11 cellular contexts compared by ENCODE assay signal in genomic region chr2:183996825-183997823, GRCh38.
A peak's percentile ranks its signal among the peaks of the same experiment; 100 is the strongest.
DNase-seq lines count a peak whose midpoint lies in the region; ATAC-seq and TF ChIP-seq lines count a peak whose summit lies in the region.
"Had no signal": no experiment of that assay in that cellular context is flagged by ENCODE, and none has a peak within 500 bp of the region (broad histone marks: within the 10 kb centered on the region; RNA-seq: fewer than 3 reads in every experiment).

No MANE protein-coding gene starts in this region.

- DNase-seq in DMS 273 treated with DMSO at 0.1 percent for 48 hours (lab: John Stamatoyannopoulos, UW) (peak; percentile 56), NCI-H1092 (lab: John Stamatoyannopoulos, UW) (peak; percentile 77), NCI-H748 treated with DMSO at 0.1 percent for 48 hours (lab: John Stamatoyannopoulos, UW) (peak; percentile 94), colonic mucosa (peak; percentile 40), dermis blood vessel endothelial cell (no peak)
- DNase-seq in CD4-positive, alpha-beta memory T cell, result no peak
- DNase-seq: psoas muscle, WERI-Rb-1 had no signal

- no peak overlapping the region for H3K9ac ChIP-seq in colonic mucosa (ENCODE audit: low read depth in 2 of 2, low read length in 2 of 2)

- H3K4me3 Mint-ChIP-seq in stimulated activated memory B cell treated with anti-CD40 and anti-IgM and Interleukin-4, amounts not matched to agents 10 μg/mL and 1 μg/mL and 100 μg/mL, for 72 hours, result no peak overlapping the region
- no peak overlapping the region for H3K4me3 Mint-ChIP-seq in CD4-positive, alpha-beta memory T cell

- no peaks in the 10 kb centered on the region for H3K27me3 Mint-ChIP-seq in stimulated activated memory B cell treated with anti-CD40 and anti-IgM and Interleukin-4, amounts not matched to agents 10 μg/mL and 1 μg/mL and 100 μg/mL, for 72 hours
- no peaks in the 10 kb centered on the region for H3K27me3 Mint-ChIP-seq in CD4-positive, alpha-beta memory T cell

- H3K27me3 ChIP-seq in colonic mucosa, result no peaks in the 10 kb centered on the region
- H3K27me3 ChIP-seq in CD4-positive, alpha-beta memory T cell (ENCODE audit: insufficient read depth, low read length), result no peaks in the 10 kb centered on the region

- no peak overlapping the region for H3K27ac Mint-ChIP-seq in stimulated activated memory B cell treated with anti-CD40 and anti-IgM and Interleukin-4, amounts not matched to agents 10 μg/mL and 1 μg/mL and 100 μg/mL, for 72 hours
- no peak overlapping the region for H3K27ac Mint-ChIP-seq in CD4-positive, alpha-beta memory T cell
- H3K27ac Mint-ChIP-seq: activated T-helper 2 cell treated with anti-CD3 and anti-CD28 coated beads, Interferon-gamma antibody, Interleukin-2, Interleukin-4, amounts not matched to agents 10 μg/mL and 5 μg/mL and 100 μg/mL, durations not matched to agents 14 hours and 24 hours and 36 hours had no signal

- no peaks in the 10 kb centered on the region for H3K9me3 Mint-ChIP-seq in stimulated activated memory B cell treated with anti-CD40 and anti-IgM and Interleukin-4, amounts not matched to agents 10 μg/mL and 1 μg/mL and 100 μg/mL, for 72 hours
- peaks cover 0 to 11% (median 3%) of the 10 kb centered on the region in 8 donors for H3K9me3 Mint-ChIP-seq in CD4-positive, alpha-beta memory T cell
- H3K9me3 Mint-ChIP-seq: activated T-helper 2 cell treated with anti-CD3 and anti-CD28 coated beads, Interferon-gamma antibody, Interleukin-2, Interleukin-4, amounts not matched to agents 10 μg/mL and 5 μg/mL and 100 μg/mL, durations not matched to agents 14 hours and 24 hours and 36 hours had no signal

- peaks cover 5% of the 10 kb centered on the region for H3K4me1 ChIP-seq in colonic mucosa
- no peaks in the 10 kb centered on the region for H3K4me1 ChIP-seq in CD4-positive, alpha-beta memory T cell (ENCODE audit: insufficient read depth, low read length)
- H3K4me1 ChIP-seq: psoas muscle had no signal

- H3K9me3 ChIP-seq in colonic mucosa, result no peaks in the 10 kb centered on the region
- H3K9me3 ChIP-seq in CD4-positive, alpha-beta memory T cell (ENCODE audit: control insufficient read depth in 1 of 2, low read length in 2 of 2), result peaks cover 0 to 6% of the 10 kb centered on the region in 2 donors
- H3K9me3 ChIP-seq: psoas muscle had no signal

- no peaks in the 10 kb centered on the region for H3K36me3 Mint-ChIP-seq in stimulated activated memory B cell treated with anti-CD40 and anti-IgM and Interleukin-4, amounts not matched to agents 10 μg/mL and 1 μg/mL and 100 μg/mL, for 72 hours
- H3K36me3 Mint-ChIP-seq in CD4-positive, alpha-beta memory T cell, result no peaks in the 10 kb centered on the region

- intact Hi-C loops in colonic mucosa (cut with DNase I), result no loop called here
- intact Hi-C loops in CD4-positive, alpha-beta memory T cell (cut with micrococcal nuclease), result no loop called here

- CTCF ChIA-PET in CD4-positive, alpha-beta memory T cell (lab: Charles Lee; ENCODE audit: partially characterized antibody), result no interaction called here

- TF ChIP-seq CTCF in colonic mucosa (IDR thresholded peaks at IDR 0.05), result no peak

- H3K4me3 ChIP-seq in colonic mucosa, result no peak overlapping the region
- H3K4me3 ChIP-seq in CD4-positive, alpha-beta memory T cell (ENCODE audit: low read length in 2 of 2), result no peak overlapping the region
- H3K4me3 ChIP-seq: psoas muscle had no signal

- H3K27ac ChIP-seq in colonic mucosa, result no peak overlapping the region
- H3K27ac ChIP-seq in CD4-positive, alpha-beta memory T cell (ENCODE audit: low read depth, low read length), result no peak overlapping the region
- H3K27ac ChIP-seq: psoas muscle, WERI-Rb-1 had no signal

- no peaks in the 10 kb centered on the region for H3K36me3 ChIP-seq in colonic mucosa
- H3K36me3 ChIP-seq in CD4-positive, alpha-beta memory T cell (ENCODE audit: insufficient read depth, low read length), result no peaks in the 10 kb centered on the region
- H3K36me3 ChIP-seq: WERI-Rb-1 had no signal

- H3K4me1 Mint-ChIP-seq in stimulated activated memory B cell treated with anti-CD40 and anti-IgM and Interleukin-4, amounts not matched to agents 10 μg/mL and 1 μg/mL and 100 μg/mL, for 72 hours, result no peaks in the 10 kb centered on the region
- H3K4me1 Mint-ChIP-seq in CD4-positive, alpha-beta memory T cell, result no peaks in the 10 kb centered on the region

- POLR2A ChIA-PET in CD4-positive, alpha-beta memory T cell (lab: Charles Lee; ENCODE audit: partially characterized antibody), result no interaction called here

- no peak for ATAC-seq in stimulated activated memory B cell treated with anti-CD40 and anti-IgM and Interleukin-4, amounts not matched to agents 10 μg/mL and 1 μg/mL and 100 μg/mL, for 72 hours
- no peak for ATAC-seq in GM21576 (IDR thresholded peaks at IDR 0.05; ENCODE audit: unreplicated experiment)

Comparison
In these comparisons a context has a peak if more than half of its experiments do, and no peak if none do; other contexts are left out.
1. DNase-seq: peak in DMS 273 treated with DMSO at 0.1 percent for 48 hours (single experiment), NCI-H1092 (single experiment), NCI-H748 treated with DMSO at 0.1 percent for 48 hours (single experiment) and colonic mucosa (single experiment); none in dermis blood vessel endothelial cell (single experiment) and CD4-positive, alpha-beta memory T cell (0 of 5).